22 cellular contexts compared by ENCODE assay signal in genomic region chr2:242056026-242056425, GRCh38.
DNase-seq lines count a peak whose midpoint lies in the region; ATAC-seq and TF ChIP-seq lines count a peak whose summit lies in the region.
"Had no signal": no experiment of that assay in that cellular context is flagged by ENCODE, and none has a peak within 500 bp of the region (broad histone marks: within the 10 kb centered on the region; RNA-seq: fewer than 3 reads in every experiment).

No MANE protein-coding gene starts in this region.

- H3K4me1 Mint-ChIP-seq in activated naive CD8-positive, alpha-beta T cell treated with anti-CD3 and anti-CD28 coated beads, Interleukin-2, amount 50 U/mL, for 24 hours = no peaks in the 10 kb centered on the region
- no peaks in the 10 kb centered on the region for H3K4me1 Mint-ChIP-seq in type B pancreatic cell (ENCODE audit: unreplicated experiment)
- H3K4me1 Mint-ChIP-seq: CD14-positive monocyte; CD8-positive, alpha-beta memory T cell had no signal

- TF ChIP-seq CTCF in type B pancreatic cell (conservative IDR thresholded peaks at IDR 0.05) = no peak

- no peak overlapping the region for H3K4me3 Mint-ChIP-seq in activated naive CD8-positive, alpha-beta T cell treated with anti-CD3 and anti-CD28 coated beads, Interleukin-2, amount 50 U/mL, for 24 hours
- no peak overlapping the region for H3K4me3 Mint-ChIP-seq in type B pancreatic cell
- H3K4me3 Mint-ChIP-seq: CD14-positive monocyte; CD4-positive, alpha-beta T cell; CD8-positive, alpha-beta memory T cell; GM23338; H9 had no signal

- no peaks in the 10 kb centered on the region for H3K9me3 Mint-ChIP-seq in activated naive CD8-positive, alpha-beta T cell treated with anti-CD3 and anti-CD28 coated beads, Interleukin-2, amount 50 U/mL, for 24 hours
- H3K9me3 Mint-ChIP-seq in type B pancreatic cell = no peaks in the 10 kb centered on the region
- H3K9me3 Mint-ChIP-seq: CD4-positive, alpha-beta T cell had no signal

- intact Hi-C loops in sciatic nerve (cut with DNase I) = no loop called here

- peak; percentile 13 for DNase-seq in NCI-H748 (lab: John Stamatoyannopoulos, UW; ENCODE audit: unreplicated experiment)
- DNase-seq in NCI-H748 treated with DMSO at 0.1 percent for 48 hours (lab: John Stamatoyannopoulos, UW) = no peak
- peak; percentile 37 for DNase-seq in NCI-H69 (lab: John Stamatoyannopoulos, UW)
- DNase-seq in islet precursor cell = peak; percentile 7
- peak; percentile 28 for DNase-seq in sciatic nerve (ENCODE audit: low spot score)
- DNase-seq in activated naive CD8-positive, alpha-beta T cell treated with anti-CD3 and anti-CD28 coated beads, Interleukin-2, amount 50 U/mL, for 24 hours = no peak
- DNase-seq in type B pancreatic cell (ENCODE audit: extremely low spot score, unreplicated experiment) = no peak
- DNase-seq: 8988T; ACHN; AML-193; BE2C; CD4-positive, alpha-beta T cell; CD8-positive, alpha-beta memory T cell; DMS 273 treated with DMSO at 0.1 percent for 48 hours; EL; GDM1 had no signal

- H3K27me3 Mint-ChIP-seq in activated naive CD8-positive, alpha-beta T cell treated with anti-CD3 and anti-CD28 coated beads, Interleukin-2, amount 50 U/mL, for 24 hours = peaks cover 16% of the 10 kb centered on the region
- peaks cover 70% of the 10 kb centered on the region for H3K27me3 Mint-ChIP-seq in type B pancreatic cell

- no peak for ATAC-seq in sciatic nerve
- no peak for ATAC-seq in activated naive CD8-positive, alpha-beta T cell treated with anti-CD3 and anti-CD28 coated beads, Interleukin-2, amount 50 U/mL, for 24 hours
- ATAC-seq: A549, GM12878, HCT116 had no signal

- H3K27ac Mint-ChIP-seq in activated naive CD8-positive, alpha-beta T cell treated with anti-CD3 and anti-CD28 coated beads, Interleukin-2, amount 50 U/mL, for 24 hours = no peak overlapping the region
- no peak overlapping the region for H3K27ac Mint-ChIP-seq in type B pancreatic cell
- H3K27ac Mint-ChIP-seq: CD14-positive monocyte; CD4-positive, alpha-beta T cell; CD8-positive, alpha-beta memory T cell; GM23338; H9 had no signal

- H3K36me3 Mint-ChIP-seq in activated naive CD8-positive, alpha-beta T cell treated with anti-CD3 and anti-CD28 coated beads, Interleukin-2, amount 50 U/mL, for 24 hours (ENCODE audit: low read depth) = no peaks in the 10 kb centered on the region
- H3K36me3 Mint-ChIP-seq in type B pancreatic cell = no peaks in the 10 kb centered on the region
- H3K36me3 Mint-ChIP-seq: CD14-positive monocyte had no signal

Comparison
In these comparisons a context has a peak if more than half of its experiments do, and no peak if none do; other contexts are left out.
1. DNase-seq: peak in NCI-H748 (single experiment), NCI-H69 (single experiment), islet precursor cell (single experiment) and sciatic nerve (single experiment); none in NCI-H748 treated with DMSO at 0.1 percent for 48 hours (single experiment), activated naive CD8-positive, alpha-beta T cell treated with anti-CD3 and anti-CD28 coated beads, Interleukin-2, amount 50 U/mL, for 24 hours (single experiment) and type B pancreatic cell (single experiment).